Comparison of ENCODE assay signal across 13 cellular contexts in the genomic region with DNA sequence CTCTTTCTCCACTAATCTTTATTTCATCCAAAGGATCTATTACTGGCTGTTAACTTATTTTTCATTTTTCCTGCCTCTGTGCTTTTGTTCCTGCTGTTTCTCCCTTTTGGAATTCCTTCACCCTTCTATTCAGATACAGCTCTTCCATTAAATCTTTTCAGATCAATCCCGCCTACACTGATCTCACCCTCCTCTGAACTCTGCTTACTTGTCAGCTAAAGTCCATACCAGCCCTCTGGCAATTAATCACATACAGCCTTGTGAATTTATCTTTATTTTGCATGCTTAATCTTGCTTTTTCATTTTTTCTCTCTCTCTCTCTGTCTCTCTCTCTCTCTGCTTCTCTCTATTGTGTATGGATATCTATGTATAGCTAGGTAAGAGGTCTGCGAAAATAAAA.
A peak's percentile ranks its signal among the peaks of the same experiment; 100 is the strongest.
DNase-seq lines count a peak whose midpoint lies in the region; ATAC-seq and TF ChIP-seq lines count a peak whose summit lies in the region.
"Had no signal": no experiment of that assay in that cellular context is flagged by ENCODE, and none has a peak within 500 bp of the region (broad histone marks: within the 10 kb centered on the region; RNA-seq: fewer than 3 reads in every experiment).

No MANE protein-coding gene starts in this region.

- BruUV-seq in Caco-2 (replicated peaks; lab: Mats Ljungman, UMichigan) = no TSS peak
- BruUV-seq in PC-3 (replicated peaks; lab: Mats Ljungman, UMichigan) = no TSS peak

- peaks cover 37% of the 10 kb centered on the region for H3K36me3 Mint-ChIP-seq in Caco-2 (ENCODE audit: insufficient read depth, unreplicated experiment)
- H3K36me3 Mint-ChIP-seq in endothelial cell (ENCODE audit: low read depth, unreplicated experiment) = peaks cover 32% of the 10 kb centered on the region
- peaks cover 10% of the 10 kb centered on the region for H3K36me3 Mint-ChIP-seq in nephron (ENCODE audit: low read depth)
- no peaks in the 10 kb centered on the region for H3K36me3 Mint-ChIP-seq in activated CD8-positive, alpha-beta memory T cell treated with anti-CD3 and anti-CD28 coated beads, Interleukin-2, amount 10 ng/mL, durations not matched to agents 7 days and 5 days
- H3K36me3 Mint-ChIP-seq: CD8-positive, alpha-beta T cell had no signal

- H3K4me3 ChIP-seq in Caco-2 (ENCODE audit: low read depth, low read length) (no peak overlapping the region), ascending aorta (no peak overlapping the region), PC-3 (ENCODE audit: low read length) (no peak overlapping the region), adrenal gland (no peak overlapping the region)

- no peaks in the 10 kb centered on the region for H4K20me1 ChIP-seq in PC-3 (ENCODE audit: low read length)

- no peak overlapping the region for H2AFZ ChIP-seq in PC-3 (ENCODE audit: low read length)

- H3K9me2 ChIP-seq in PC-3 (replicated peaks; ENCODE audit: low read length) = no peaks in the 10 kb centered on the region

- H3K4me1 Mint-ChIP-seq in Caco-2 (ENCODE audit: low read depth, unreplicated experiment) (peaks cover 58% of the 10 kb centered on the region), endothelial cell (ENCODE audit: unreplicated experiment) (peaks cover 4% of the 10 kb centered on the region), nephron (peaks cover 10% of the 10 kb centered on the region)
- no peaks in the 10 kb centered on the region for H3K4me1 Mint-ChIP-seq in activated CD8-positive, alpha-beta memory T cell treated with anti-CD3 and anti-CD28 coated beads, Interleukin-2, amount 10 ng/mL, durations not matched to agents 7 days and 5 days

- ATAC-seq in PC-3 = no peak
- no peak for ATAC-seq in activated CD8-positive, alpha-beta memory T cell treated with anti-CD3 and anti-CD28 coated beads, Interleukin-2, amount 10 ng/mL, durations not matched to agents 7 days and 5 days
- ATAC-seq: CD8-positive, alpha-beta T cell; HCT116 had no signal

- intact Hi-C loops in Caco-2 (cut with micrococcal nuclease; ENCODE audit: unreplicated experiment) = no loop called here
- intact Hi-C loops in ascending aorta (cut with DNase I) = loop anchor here (10.0 kb wide), 1 partner anchor 635 kb away; no protein-coding TSS in a partner anchor
- intact Hi-C loops in PC-3 (cut with micrococcal nuclease) = no loop called here
- intact Hi-C loops in adrenal gland (cut with DNase I) = no loop called here

- H3F3A ChIP-seq in PC-3 (ENCODE audit: low read length, unreplicated experiment) = no peaks in the 10 kb centered on the region

- H3K27me3 ChIP-seq in Caco-2 (replicated peaks; ENCODE audit: control insufficient read depth, insufficient read depth, low read length) (no peaks in the 10 kb centered on the region), ascending aorta (no peaks in the 10 kb centered on the region), PC-3 (ENCODE audit: low read length) (no peaks in the 10 kb centered on the region), adrenal gland (no peaks in the 10 kb centered on the region)
- H3K27me3 ChIP-seq: BE2C had no signal

- H3K4me1 ChIP-seq in Caco-2 (peaks cover 86% of the 10 kb centered on the region), ascending aorta (no peaks in the 10 kb centered on the region), PC-3 (ENCODE audit: insufficient read depth, low read length) (no peaks in the 10 kb centered on the region), adrenal gland (replicated peaks in 1 of 2) (peaks cover 0 to 9% of the 10 kb centered on the region in 2 donors)

- H3K4me2 ChIP-seq in PC-3 (ENCODE audit: low read length) = no peak overlapping the region

- H3K9me3 Mint-ChIP-seq in Caco-2 (ENCODE audit: unreplicated experiment) (no peaks in the 10 kb centered on the region), endothelial cell (ENCODE audit: unreplicated experiment) (no peaks in the 10 kb centered on the region), nephron (no peaks in the 10 kb centered on the region)
- H3K9me3 Mint-ChIP-seq in activated CD8-positive, alpha-beta memory T cell treated with anti-CD3 and anti-CD28 coated beads, Interleukin-2, amount 10 ng/mL, durations not matched to agents 7 days and 5 days (ENCODE audit: low read depth) = no peaks in the 10 kb centered on the region
- H3K9me3 Mint-ChIP-seq: CD8-positive, alpha-beta T cell had no signal

- H3K4me3 Mint-ChIP-seq in Caco-2 (ENCODE audit: unreplicated experiment) = peak overlapping the region; percentile 3
- no peak overlapping the region for H3K4me3 Mint-ChIP-seq in endothelial cell (ENCODE audit: unreplicated experiment)
- no peak overlapping the region for H3K4me3 Mint-ChIP-seq in nephron
- no peak overlapping the region for H3K4me3 Mint-ChIP-seq in activated CD8-positive, alpha-beta memory T cell treated with anti-CD3 and anti-CD28 coated beads, Interleukin-2, amount 10 ng/mL, durations not matched to agents 7 days and 5 days
- H3K4me3 Mint-ChIP-seq: CD8-positive, alpha-beta T cell had no signal

- H3K36me3 ChIP-seq in Caco-2 (ENCODE audit: control insufficient read depth, insufficient read depth, low read length) (0 out of 2 replicates have a peak, but pooled peaks cover 2% of the 10 kb centered on the region), ascending aorta (peaks cover 16 to 22% of the 10 kb centered on the region in 2 donors), PC-3 (ENCODE audit: low read depth, low read length) (no peaks in the 10 kb centered on the region), adrenal gland (replicated peaks in 1 of 2) (peaks cover 0 to 4% of the 10 kb centered on the region in 2 donors)

- TF ChIP-seq POLR2A in adrenal gland (IDR thresholded peaks at IDR 0.05) = no peak

- H3K9me3 ChIP-seq in Caco-2 (no peaks in the 10 kb centered on the region), ascending aorta (no peaks in the 10 kb centered on the region), PC-3 (ENCODE audit: low read length) (no peaks in the 10 kb centered on the region), adrenal gland (replicated peaks in 1 of 3) (no peaks in the 10 kb centered on the region)
- H3K9me3 ChIP-seq: BE2C had no signal

- WGBS in adrenal gland, 4 donors = 73 to 80% (median 77%) methylated on average over 2 of the region's 2 CpGs

- no peak overlapping the region for H3K27ac ChIP-seq in ascending aorta
- no peak overlapping the region for H3K27ac ChIP-seq in PC-3 (ENCODE audit: low read length)
- H3K27ac ChIP-seq in adrenal gland = no peak overlapping the region
- H3K27ac ChIP-seq: C4-2B, HL-60 had no signal

- H3K27ac Mint-ChIP-seq in Caco-2 (ENCODE audit: unreplicated experiment) (peak overlapping the region; percentile 69), endothelial cell (ENCODE audit: unreplicated experiment) (peak overlapping the region; percentile 9), nephron (peak overlapping the region; percentile 20 to 63 (median 52))
- H3K27ac Mint-ChIP-seq in activated CD8-positive, alpha-beta memory T cell treated with anti-CD3 and anti-CD28 coated beads, Interleukin-2, amount 10 ng/mL, durations not matched to agents 7 days and 5 days = no peak overlapping the region
- H3K27ac Mint-ChIP-seq: CD8-positive, alpha-beta T cell had no signal

- no peak for DNase-seq in Caco-2
- no peak for DNase-seq in endothelial cell (ENCODE audit: low spot score)
- DNase-seq in ascending aorta (ENCODE audit: low spot score in 2 of 2) = no peak
- no peak for DNase-seq in PC-3
- DNase-seq in activated CD8-positive, alpha-beta memory T cell treated with anti-CD3 and anti-CD28 coated beads, Interleukin-2, amount 10 ng/mL, durations not matched to agents 7 days and 5 days = no peak
- DNase-seq in adrenal gland = no peak
- DNase-seq: BE2C; CD8-positive, alpha-beta T cell; DMS 273 treated with DMSO at 0.1 percent for 48 hours had no signal

- POLR2A ChIA-PET in Caco-2 (lab: Charles Lee) = no interaction called here
- POLR2A ChIA-PET in PC-3 (lab: Charles Lee; ENCODE audit: unreplicated experiment) = no interaction called here

- H3K9ac ChIP-seq in PC-3 (ENCODE audit: low read length) = no peak overlapping the region

- H3K79me2 ChIP-seq in PC-3 (ENCODE audit: low read length) = no peaks in the 10 kb centered on the region

- CTCF ChIA-PET in Caco-2 (lab: Charles Lee) = no interaction called here
- CTCF ChIA-PET in PC-3 (lab: Charles Lee) = no interaction called here
- CTCF ChIA-PET in activated CD8-positive, alpha-beta memory T cell treated with anti-CD3 and anti-CD28 coated beads, Interleukin-2, amount 10 ng/mL, durations not matched to agents 7 days and 5 days (lab: Charles Lee) = interaction anchor here (1.0 kb wide), 1 partner anchor 16 kb away, joined by 3 read pairs; no protein-coding TSS in a partner anchor

- H3K27me3 Mint-ChIP-seq in Caco-2 (ENCODE audit: insufficient read depth, unreplicated experiment) = no peaks in the 10 kb centered on the region
- H3K27me3 Mint-ChIP-seq in endothelial cell (ENCODE audit: unreplicated experiment) = peaks cover 4% of the 10 kb centered on the region
- H3K27me3 Mint-ChIP-seq in nephron (ENCODE audit: low read depth) = no peaks in the 10 kb centered on the region
- peaks cover 59% of the 10 kb centered on the region for H3K27me3 Mint-ChIP-seq in activated CD8-positive, alpha-beta memory T cell treated with anti-CD3 and anti-CD28 coated beads, Interleukin-2, amount 10 ng/mL, durations not matched to agents 7 days and 5 days

- TF ChIP-seq CTCF in Caco-2 (IDR thresholded peaks at IDR 0.05; ENCODE audit: insufficient read depth in 1 of 2, low read depth in 1 of 2, low read length in 1 of 2, severe bottlenecking in 1 of 2, unreplicated experiment in 1 of 2) = no peak
- TF ChIP-seq CTCF in endothelial cell (IDR thresholded peaks at IDR 0.05; ENCODE audit: unreplicated experiment) = no peak
- TF ChIP-seq CTCF in nephron (IDR thresholded peaks at IDR 0.05; ENCODE audit: unreplicated experiment in 3 of 3) = no peak
- no peak for TF ChIP-seq CTCF in ascending aorta (IDR thresholded peaks at IDR 0.05)
- no peak for TF ChIP-seq CTCF in PC-3 (conservative IDR thresholded peaks at IDR 0.05; ENCODE audit: low read depth, low read length)
- TF ChIP-seq CTCF in adrenal gland (IDR thresholded peaks at IDR 0.05) = no peak
